ENCODE assay signal across 8 cellular contexts in the genomic region with DNA sequence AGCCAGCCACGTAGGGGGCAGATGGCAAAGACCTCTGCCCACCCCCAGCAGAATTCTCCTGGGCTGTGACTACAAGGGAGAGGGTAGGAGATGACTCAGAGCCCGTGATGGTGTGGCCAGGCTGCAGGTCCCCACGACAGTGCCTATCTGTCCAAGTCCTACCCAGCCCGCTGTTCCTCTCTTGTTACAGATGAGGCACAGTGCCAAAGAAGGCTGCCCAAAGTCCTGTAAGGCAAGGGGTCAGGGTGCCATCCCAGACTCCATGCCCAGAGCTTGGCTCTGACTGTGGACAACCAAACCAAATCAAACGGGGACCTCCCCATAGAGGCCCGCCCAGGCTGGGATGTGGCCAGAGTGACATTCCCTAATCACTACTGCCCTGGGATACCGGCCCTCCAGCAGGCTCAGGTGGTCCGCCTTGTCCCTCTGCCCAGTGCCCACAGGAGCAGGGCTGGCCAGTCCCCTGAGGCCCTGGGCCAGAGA. TPM values are rescaled to one million over a fixed set of nuclear protein-coding genes. Genes with fewer than 3 reads are reported as not detected.
DNase-seq lines count a peak whose midpoint lies in the region; ATAC-seq and TF ChIP-seq lines count a peak whose summit lies in the region.

No MANE protein-coding gene starts in this region.

- H3K9me3 ChIP-seq in heart right ventricle, result no peaks in the 10 kb centered on the region
- no peaks in the 10 kb centered on the region for H3K9me3 ChIP-seq in sigmoid colon

- ATAC-seq in heart right ventricle, result peak in 6 of 8 donors; percentile 22 to 52 (median 36)
- no peak for ATAC-seq in HG03108 (IDR thresholded peaks at IDR 0.05; ENCODE audit: unreplicated experiment)
- no peak for ATAC-seq in stimulated activated naive B cell treated with anti-CD40 and anti-IgM and Interleukin-4, amounts not matched to agents 10 μg/mL and 1 μg/mL and 100 μg/mL, for 72 hours (replicated peaks)

- H3K27me3 ChIP-seq in heart right ventricle, result peaks cover 0 to 69% (median 0%) of the 10 kb centered on the region in 7 donors
- no peaks in the 10 kb centered on the region for H3K27me3 ChIP-seq in sigmoid colon

- no peaks in the 10 kb centered on the region for H3K9me3 Mint-ChIP-seq in stimulated activated naive B cell treated with anti-CD40 and anti-IgM and Interleukin-4, amounts not matched to agents 10 μg/mL and 1 μg/mL and 100 μg/mL, for 72 hours

- intact Hi-C loops in heart right ventricle (cut with DNase I), result loop anchor here in 2 of 10 donors (1.0 to 5.0 kb wide), 2 partner anchors 30 to 38 kb away; no protein-coding TSS in a partner anchor
- intact Hi-C loops in sigmoid colon (cut with DNase I), result loop anchor here (2.0 kb wide), 1 partner anchor 13 kb away; a partner anchor contains a TSS

- peaks cover 56 to 66% of the 10 kb centered on the region in 2 donors for H3K27me3 Mint-ChIP-seq in stimulated activated naive B cell treated with anti-CD40 and anti-IgM and Interleukin-4, amounts not matched to agents 10 μg/mL and 1 μg/mL and 100 μg/mL, for 72 hours

- H3K36me3 ChIP-seq in heart right ventricle (peaks cover 0 to 6% (median 0%) of the 10 kb centered on the region in 9 donors), sigmoid colon (no peaks in the 10 kb centered on the region)

- TF ChIP-seq CTCF in VCaP (conservative IDR thresholded peaks at IDR 0.05) (no peak), heart right ventricle (IDR thresholded peaks at IDR 0.05) (no peak), sigmoid colon (IDR thresholded peaks at IDR 0.05) (no peak)

- no peak for TF ChIP-seq EP300 in sigmoid colon (IDR thresholded peaks at IDR 0.05)

- H3K4me1 ChIP-seq in heart right ventricle, result peaks cover 32 to 84% (median 67%) of the 10 kb centered on the region in 9 donors
- H3K4me1 ChIP-seq in sigmoid colon, result peaks cover 0 to 76% (median 58%) of the 10 kb centered on the region in 4 donors

- peak overlapping the region; percentile 86 for H3K27ac ChIP-seq in VCaP
- H3K27ac ChIP-seq in heart right ventricle, result peak overlapping the region; percentile 51 to 99 (median 96)
- peak overlapping the region; percentile 90 to 97 (median 95) for H3K27ac ChIP-seq in sigmoid colon

- H3K36me3 Mint-ChIP-seq in stimulated activated naive B cell treated with anti-CD40 and anti-IgM and Interleukin-4, amounts not matched to agents 10 μg/mL and 1 μg/mL and 100 μg/mL, for 72 hours, result no peaks in the 10 kb centered on the region

- H3K4me3 ChIP-seq in heart right ventricle (peak overlapping the region in 9 of 10 donors; percentile 70 to 100 (median 85)), sigmoid colon (peak overlapping the region in 3 of 4 donors; percentile 72 to 94 (median 77))

- H3K4me1 Mint-ChIP-seq in stimulated activated naive B cell treated with anti-CD40 and anti-IgM and Interleukin-4, amounts not matched to agents 10 μg/mL and 1 μg/mL and 100 μg/mL, for 72 hours, result peaks cover 8 to 18% of the 10 kb centered on the region in 2 donors

- H3K27ac Mint-ChIP-seq in stimulated activated naive B cell treated with anti-CD40 and anti-IgM and Interleukin-4, amounts not matched to agents 10 μg/mL and 1 μg/mL and 100 μg/mL, for 72 hours, result no peak overlapping the region

- WGBS in heart right ventricle, 2 donors, result 14 to 28% methylated on average over 8 of the region's 8 CpGs
- WGBS in sigmoid colon, 2 donors, result 61 to 70% methylated on average over 8 of the region's 8 CpGs

- H3K4me3 Mint-ChIP-seq in stimulated activated naive B cell treated with anti-CD40 and anti-IgM and Interleukin-4, amounts not matched to agents 10 μg/mL and 1 μg/mL and 100 μg/mL, for 72 hours, result peak overlapping the region in 1 of 2 donors; percentile 79

- TF ChIP-seq POLR2A in sigmoid colon (IDR thresholded peaks at IDR 0.05), result no peak

- DNase-seq in ELR (ENCODE audit: low read depth) (peak; percentile 58), heart right ventricle (peak; percentile 38 to 41), sigmoid colon (peak; percentile 75), activated gamma-delta T cell treated with Interleukin-2 at 50 U/mL for 16 hours (no peak), putamen (ENCODE audit: low spot score) (no peak)
- no peak for DNase-seq in stimulated activated naive B cell treated with anti-CD40 and anti-IgM and Interleukin-4, amounts not matched to agents 10 μg/mL and 1 μg/mL and 100 μg/mL, for 72 hours

RNA-seq across cellular contexts. Expression of a gene that starts 12.6 kb away (rescaled TPM):
- total RNA-seq in heart right ventricle (10 to 100 TPM; 56.1 to 85.2 (median 72.4) TPM), sigmoid colon (10 to 100 TPM; 21.7 to 42.9 (median 32.4) TPM)
- polyA plus RNA-seq in heart right ventricle (10 to 100 TPM; 54.6 to 65.8 TPM), sigmoid colon (10 to 100 TPM; 45.0 to 82.3 (median 72.6) TPM)

RNA-seq across cellular contexts. Expression of a gene that starts 45.2 kb away (rescaled TPM):
- total RNA-seq in heart right ventricle, result 1 to 10 TPM in 7 of 10 donors, not detected in 3; 1.8 to 3.8 (median 2.6) TPM
- polyA plus RNA-seq in heart right ventricle, result 1 to 10 TPM in 1 of 2 donors, not detected in 1; 1.0 TPM
- total RNA-seq in sigmoid colon, result not detected
- 10 to 100 TPM in 1 of 3 donors, under 1 TPM in 1, not detected in 1; 0.48 to 16.8 TPM for polyA plus RNA-seq in sigmoid colon

RNA-seq across cellular contexts. Expression of a gene that starts 57.0 kb away (rescaled TPM):
- total RNA-seq in heart right ventricle, result 1 to 10 TPM in 7 of 10 donors, not detected in 3; 2.0 to 3.8 (median 2.8) TPM
- polyA plus RNA-seq in heart right ventricle, result under 1 TPM in 1 of 2 donors, not detected in 1; 0.42 TPM
- not detected for total RNA-seq in sigmoid colon
- polyA plus RNA-seq in sigmoid colon, result 10 to 100 TPM in 1 of 3 donors, under 1 TPM in 1, not detected in 1; 0.42 to 17.4 TPM

Comparison
In these comparisons a context has a peak if more than half of its experiments do, and no peak if none do; other contexts are left out.
1. DNase-seq: peak in ELR (single experiment), heart right ventricle (2 of 2) and sigmoid colon (single experiment); none in activated gamma-delta T cell treated with Interleukin-2 at 50 U/mL for 16 hours (single experiment), putamen (single experiment) and stimulated activated naive B cell treated with anti-CD40 and anti-IgM and Interleukin-4, amounts not matched to agents 10 μg/mL and 1 μg/mL and 100 μg/mL, for 72 hours (single experiment).
2. ATAC-seq: peak in heart right ventricle (6 of 8); none in HG03108 (single experiment) and stimulated activated naive B cell treated with anti-CD40 and anti-IgM and Interleukin-4, amounts not matched to agents 10 μg/mL and 1 μg/mL and 100 μg/mL, for 72 hours (0 of 2).
3. Peak in every context shown above with its lines, with median percentiles within 50 percentile points of each other: H3K27ac ChIP-seq.